Comparison of ENCODE assay signal across 8 cellular contexts in genomic region chr15:52528465-52529288, GRCh38. TPM values are rescaled to one million over a fixed set of nuclear protein-coding genes. Genes with fewer than 3 reads are reported as not detected.
A peak's percentile ranks its signal among the peaks of the same experiment; 100 is the strongest.
DNase-seq lines count a peak whose midpoint lies in the region; ATAC-seq and TF ChIP-seq lines count a peak whose summit lies in the region.

MYO5A (minus strand) TSS chr15:52528880; CDS start chr15:52528806, 74 bp downstream.

- peak within 1 kb of the TSS; percentile 84 for H3K4me3 ChIP-seq in osteoblast (ENCODE audit: insufficient read depth, low read length)
- H3K4me3 ChIP-seq in testis = peak within 1 kb of the TSS; percentile 77 to 78

- H3K36me3 ChIP-seq in osteoblast (ENCODE audit: insufficient read depth, low read length) = no peaks in the 10 kb centered on the region
- no peaks in the 10 kb centered on the region for H3K36me3 ChIP-seq in testis (ENCODE audit: low read depth, missing control alignments)

- intact Hi-C loops in testis (cut with DNase I; ENCODE audit: low total_unique reads) = no loop called here

- DNase-seq in Daoy (ENCODE audit: low read depth) (peak; percentile 96), HuH-7 (ENCODE audit: low spot score) (peak; percentile 71), SK-MEL-5 (ENCODE audit: low read depth, low spot score) (peak; percentile 77), globus pallidus (ENCODE audit: low spot score) (peak; percentile 86), osteoblast (ENCODE audit: insufficient read length, low spot score, missing footprints) (peak; percentile 98), testis (peak; percentile 74)
- DNase-seq in activated naive CD4-positive, alpha-beta T cell treated with Interleukin-2 at 50 U/mL for 16 hours = peak; percentile 83

- H3K27ac ChIP-seq in osteoblast (ENCODE audit: low read depth, low read length) = no peak within 1 kb of the TSS
- peak within 1 kb of the TSS; percentile 69 to 81 for H3K27ac ChIP-seq in testis

- peaks cover 14% of the 10 kb centered on the region for H3K4me1 ChIP-seq in osteoblast (ENCODE audit: insufficient read depth, low read length)
- H3K4me1 ChIP-seq in testis = peaks cover 4% of the 10 kb centered on the region

- H3K79me2 ChIP-seq in osteoblast (ENCODE audit: insufficient read depth, low read length) = peaks cover 36% of the 10 kb centered on the region

- 0% methylated on average over 28 of the region's 103 CpGs; no CpG with 5 or more reads in 1 of the 2 donors for whole genome bisulfite sequencing in testis, 2 donors

- H4K20me1 ChIP-seq in osteoblast (ENCODE audit: insufficient read depth, low read length) = peaks cover 6% of the 10 kb centered on the region

- ATAC-seq in GM21515 (IDR thresholded peaks at IDR 0.05; ENCODE audit: unreplicated experiment) = peak; percentile 80

- in situ Hi-C loops in SK-MEL-5 (cut with HindIII; ENCODE audit: low pct_unique_long_range_greater_than_20kb, low sequenced_read_pairs) = no loop called here

- H3K27me3 ChIP-seq in osteoblast (ENCODE audit: insufficient read depth, low read length) (peaks cover 20% of the 10 kb centered on the region), testis (no peaks in the 10 kb centered on the region)

- no peaks in the 10 kb centered on the region for H3K9me3 ChIP-seq in osteoblast (ENCODE audit: low read depth, low read length)
- no peaks in the 10 kb centered on the region for H3K9me3 ChIP-seq in testis

- H3K4me2 ChIP-seq in osteoblast (ENCODE audit: insufficient read depth, low read length) = peak within 1 kb of the TSS; percentile 96

- peak within 1 kb of the TSS; percentile 92 for H2AFZ ChIP-seq in osteoblast (ENCODE audit: low read length)

- TF ChIP-seq CTCF in osteoblast (IDR thresholded peaks at IDR 0.05; ENCODE audit: extremely low read depth, low read depth, low read length) (no peak), testis (IDR thresholded peaks at IDR 0.05) (peak in 1 of 3 experiments; percentile 13)

- no peak for TF ChIP-seq POLR2A in testis (IDR thresholded peaks at IDR 0.05)

RNA-seq across cellular contexts. Expression of gene MYO5A, which starts in this region (rescaled TPM):
- 57.4 and 60.8 TPM in 2 replicates for total RNA-seq in Daoy (2014; rRNA removed; shearing (Covaris generic))
- 103 and 112 TPM in 2 replicates for total RNA-seq in SK-MEL-5 (2014; rRNA removed; shearing (Covaris generic))
- 38.8 and 65.6 TPM in 2 replicates for polyA plus RNA-seq in SK-MEL-5 (2015; cell fraction: cytosol; rRNA removed)
- 27.2 and 27.4 TPM in 2 replicates for polyA plus RNA-seq in SK-MEL-5 (2015; cell fraction: nucleus; rRNA removed)
- total RNA-seq in osteoblast (54.3 and 73.1 TPM in 2 replicates), testis (10 to 100 TPM; 24.3 to 35.5 TPM)
- 11.7 TPM for polyA plus RNA-seq in testis (ENCODE audit: insufficient read depth, low read depth, low replicate concordance)
